In genomic region chr1:55443175-55443933, GRCh38 we compare ENCODE assay signal across 9 cellular contexts.
DNase-seq lines count a peak whose midpoint lies in the region; ATAC-seq, FAIRE-seq and TF ChIP-seq lines count a peak whose summit lies in the region.
"Had no signal": no experiment of that assay in that cellular context is flagged by ENCODE, and none has a peak within 500 bp of the region (broad histone marks: within the 10 kb centered on the region; RNA-seq: fewer than 3 reads in every experiment).

No MANE protein-coding gene starts in this region.

- no peak overlapping the region for H3K4me3 ChIP-seq in muscle layer of duodenum (ENCODE audit: low read depth in 1 of 2, low read length in 2 of 2)
- H3K4me3 ChIP-seq: cardiac muscle cell had no signal

- no peak for TF ChIP-seq CTCF in D721Med (IDR thresholded peaks at IDR 0.05; ENCODE audit: insufficient read depth, missing control alignments)

- H3K27me3 ChIP-seq in muscle layer of duodenum (ENCODE audit: low read depth, low read length): no peaks in the 10 kb centered on the region
- H3K27me3 ChIP-seq: cardiac muscle cell had no signal

- no peak overlapping the region for H3K27ac Mint-ChIP-seq in natural killer cell treated with Interleukin-12 subunit alpha and Interleukin-12 subunit beta and Interleukin-15 and Interleukin-18, amount 100 ng/mL, for 72 hours

- no peaks in the 10 kb centered on the region for H3K4me1 ChIP-seq in muscle layer of duodenum (ENCODE audit: control insufficient read depth in 1 of 2, insufficient read depth in 2 of 2, low read length in 2 of 2)

- H3K27ac ChIP-seq in muscle layer of duodenum (ENCODE audit: low read length): peak overlapping the region; percentile 43
- H3K27ac ChIP-seq: cardiac muscle cell had no signal

- no peaks in the 10 kb centered on the region for H3K9me3 Mint-ChIP-seq in natural killer cell treated with Interleukin-12 subunit alpha and Interleukin-12 subunit beta and Interleukin-15 and Interleukin-18, amount 100 ng/mL, for 72 hours

- no peak for FAIRE-seq in D721Med (lab: Jason Lieb, UNC)

- H3K4me1 Mint-ChIP-seq in natural killer cell treated with Interleukin-12 subunit alpha and Interleukin-12 subunit beta and Interleukin-15 and Interleukin-18, amount 100 ng/mL, for 72 hours (ENCODE audit: low read depth in 2 of 2): no peaks in the 10 kb centered on the region

- no peak overlapping the region for H3K4me3 Mint-ChIP-seq in natural killer cell treated with Interleukin-12 subunit alpha and Interleukin-12 subunit beta and Interleukin-15 and Interleukin-18, amount 100 ng/mL, for 72 hours

- DNase-seq in AG20443 (ENCODE audit: low spot score) (peak; percentile 94), NCI-H226 (peak; percentile 31), dedifferentiated amniotic fluid mesenchymal stem cell (ENCODE audit: extremely low spot score) (peak; percentile 98), SK-N-DZ (ENCODE audit: low spot score) (no peak), D721Med (ENCODE audit: insufficient read length, low spot score) (no peak), retina (no peak)
- DNase-seq in natural killer cell treated with Interleukin-12 subunit alpha and Interleukin-12 subunit beta and Interleukin-15 and Interleukin-18, amount 100 ng/mL, for 72 hours (ENCODE audit: low spot score): no peak

- H3K36me3 Mint-ChIP-seq in natural killer cell treated with Interleukin-12 subunit alpha and Interleukin-12 subunit beta and Interleukin-15 and Interleukin-18, amount 100 ng/mL, for 72 hours: no peaks in the 10 kb centered on the region

- peaks cover 13 to 23% of the 10 kb centered on the region in 2 donors for H3K27me3 Mint-ChIP-seq in natural killer cell treated with Interleukin-12 subunit alpha and Interleukin-12 subunit beta and Interleukin-15 and Interleukin-18, amount 100 ng/mL, for 72 hours

- no peak for ATAC-seq in natural killer cell treated with Interleukin-12 subunit alpha and Interleukin-12 subunit beta and Interleukin-15 and Interleukin-18, amount 100 ng/mL, for 72 hours

- no peaks in the 10 kb centered on the region for H3K36me3 ChIP-seq in muscle layer of duodenum (ENCODE audit: control insufficient read depth in 1 of 2, insufficient read depth in 2 of 2, low read length in 2 of 2)
- H3K36me3 ChIP-seq: cardiac muscle cell had no signal

- H3K9me3 ChIP-seq in muscle layer of duodenum (ENCODE audit: control insufficient read depth in 1 of 2, low read length in 2 of 2): no peaks in the 10 kb centered on the region

Comparison
In these comparisons a context has a peak if more than half of its experiments do, and no peak if none do; other contexts are left out.
1. DNase-seq: peak in AG20443 (single experiment), NCI-H226 (single experiment) and dedifferentiated amniotic fluid mesenchymal stem cell (single experiment); none in SK-N-DZ (single experiment), D721Med (single experiment), retina (single experiment) and natural killer cell treated with Interleukin-12 subunit alpha and Interleukin-12 subunit beta and Interleukin-15 and Interleukin-18, amount 100 ng/mL, for 72 hours (single experiment).